Comparison of ENCODE assay signal across 8 cellular contexts in genomic region chr11:99739464-99740089, GRCh38.
DNase-seq lines count a peak whose midpoint lies in the region; ATAC-seq, FAIRE-seq and TF ChIP-seq lines count a peak whose summit lies in the region.

No MANE protein-coding gene starts in this region.

- no peaks in the 10 kb centered on the region for H3K9me3 ChIP-seq in SK-N-MC (ENCODE audit: low read depth, low read length)
- H3K9me3 ChIP-seq in naive thymus-derived CD4-positive, alpha-beta T cell (ENCODE audit: control insufficient read depth in 2 of 3, low read length in 3 of 3) = no peaks in the 10 kb centered on the region

- H3K4me3 ChIP-seq in GM06990 (replicated peaks; ENCODE audit: low read depth, low read length) = no peak overlapping the region
- no peak overlapping the region for H3K4me3 ChIP-seq in SK-N-MC
- H3K4me3 ChIP-seq in naive thymus-derived CD4-positive, alpha-beta T cell (ENCODE audit: low read length) = no peak overlapping the region

- no peaks in the 10 kb centered on the region for H3K27me3 ChIP-seq in GM06990 (replicated peaks; ENCODE audit: control insufficient read depth, insufficient read depth, low read length)
- no peaks in the 10 kb centered on the region for H3K27me3 ChIP-seq in naive thymus-derived CD4-positive, alpha-beta T cell (ENCODE audit: control insufficient read depth in 2 of 2, insufficient read depth in 2 of 2, low read length in 2 of 2)

- TF ChIP-seq CTCF in GM06990 (IDR thresholded peaks at IDR 0.05; ENCODE audit: insufficient read depth, low read length, poor library complexity, severe bottlenecking) = peak; percentile 56

- H3K36me3 ChIP-seq in GM06990 (ENCODE audit: control insufficient read depth, insufficient read depth, low read length) = no peaks in the 10 kb centered on the region
- H3K36me3 ChIP-seq in SK-N-MC (ENCODE audit: insufficient read depth, low read length) = no peaks in the 10 kb centered on the region
- H3K36me3 ChIP-seq in naive thymus-derived CD4-positive, alpha-beta T cell (ENCODE audit: control insufficient read depth in 2 of 3, insufficient read depth in 3 of 3, low read length in 3 of 3) = no peaks in the 10 kb centered on the region

- no peaks in the 10 kb centered on the region for H3K4me1 Mint-ChIP-seq in naive thymus-derived CD4-positive, alpha-beta T cell

- POLR2A ChIA-PET in naive thymus-derived CD4-positive, alpha-beta T cell (lab: Charles Lee) = no interaction called here

- H3K9ac ChIP-seq in SK-N-MC (ENCODE audit: insufficient read length) = no peak overlapping the region

- intact Hi-C loops in naive thymus-derived CD4-positive, alpha-beta T cell (cut with micrococcal nuclease) = no loop called here

- no peak for FAIRE-seq in urothelium cell line (lab: Jason Lieb, UNC)

- CTCF ChIA-PET in naive thymus-derived CD4-positive, alpha-beta T cell (lab: Charles Lee) = no interaction called here

- DNase-seq in GM06990 (ENCODE audit: extremely low read depth, insufficient read length) (no peak), KG1 (lab: John Stamatoyannopoulos, UW) (peak; percentile 18), SK-N-MC (ENCODE audit: low read depth, low spot score) (peak; percentile 85), globus pallidus (ENCODE audit: low spot score) (peak; percentile 17), urothelium cell line (ENCODE audit: low spot score) (peak; percentile 29), NCI-H2029 (lab: John Stamatoyannopoulos, UW) (no peak)
- DNase-seq in activated CD8-positive, alpha-beta memory T cell treated with anti-CD3 and anti-CD28 coated beads, Interleukin-2, amount 50 U/mL, for 48 hours = no peak
- DNase-seq in naive thymus-derived CD4-positive, alpha-beta T cell = no peak

- H3K27ac ChIP-seq in SK-N-MC = no peak overlapping the region
- H3K27ac ChIP-seq in naive thymus-derived CD4-positive, alpha-beta T cell (ENCODE audit: low read depth, low read length) = no peak overlapping the region

- H3K27ac Mint-ChIP-seq in naive thymus-derived CD4-positive, alpha-beta T cell = no peak overlapping the region

- no peak overlapping the region for H3K4me3 Mint-ChIP-seq in naive thymus-derived CD4-positive, alpha-beta T cell

- H3K36me3 Mint-ChIP-seq in naive thymus-derived CD4-positive, alpha-beta T cell = no peaks in the 10 kb centered on the region

- no peaks in the 10 kb centered on the region for H3K4me1 ChIP-seq in naive thymus-derived CD4-positive, alpha-beta T cell (ENCODE audit: control insufficient read depth in 2 of 2, insufficient read depth in 2 of 2, low read length in 2 of 2)

- no peaks in the 10 kb centered on the region for H3K27me3 Mint-ChIP-seq in naive thymus-derived CD4-positive, alpha-beta T cell

- no peak for ATAC-seq in naive thymus-derived CD4-positive, alpha-beta T cell

- H3K9me3 Mint-ChIP-seq in naive thymus-derived CD4-positive, alpha-beta T cell = peaks cover 0 to 14% (median 0%) of the 10 kb centered on the region in 11 donors

Comparison
In these comparisons a context has a peak if more than half of its experiments do, and no peak if none do; other contexts are left out.
1. DNase-seq: peak in KG1 (single experiment), SK-N-MC (single experiment), globus pallidus (single experiment) and urothelium cell line (single experiment); none in GM06990 (single experiment), NCI-H2029 (single experiment), activated CD8-positive, alpha-beta memory T cell treated with anti-CD3 and anti-CD28 coated beads, Interleukin-2, amount 50 U/mL, for 48 hours (single experiment) and naive thymus-derived CD4-positive, alpha-beta T cell (0 of 9).